In the genomic region with DNA sequence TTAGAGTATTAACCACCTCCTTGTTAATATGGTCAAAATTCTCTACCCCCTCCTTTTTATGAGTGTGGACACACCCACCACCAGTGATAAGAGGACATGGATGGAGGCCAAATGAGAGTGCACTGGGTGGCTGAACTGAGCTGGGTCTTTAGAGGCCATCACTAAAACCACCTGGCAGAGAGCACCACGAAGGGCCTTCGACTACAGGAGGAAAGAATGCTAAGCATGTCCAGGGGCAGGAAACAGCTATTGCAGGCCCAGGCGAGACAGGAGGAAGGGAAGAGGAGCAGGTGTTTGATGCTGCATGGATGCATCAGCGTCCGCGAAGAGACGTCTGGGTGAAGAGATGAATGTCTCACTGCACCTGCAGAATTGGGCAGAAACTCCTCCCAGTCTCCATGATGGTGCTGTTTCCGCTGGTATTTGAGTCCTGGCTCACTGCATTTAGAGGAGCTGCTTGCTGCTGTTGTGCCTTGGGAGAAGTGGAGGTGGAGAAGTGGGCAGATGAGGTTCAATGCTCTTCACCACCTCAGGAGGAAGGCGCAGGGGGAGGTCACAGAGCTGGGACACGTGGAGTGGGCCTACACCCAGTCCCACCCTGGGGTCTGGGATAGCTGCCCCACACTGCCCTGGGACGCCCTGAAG, we compare ENCODE assay signal across 1 cellular context.
TF ChIP-seq lines count a peak whose summit lies in the region.

No MANE protein-coding gene starts in this region.

TF ChIP-seq in GM23338, 12 proteins besides CTCF, POLR2A, EP300 and RAD21 (continued from another document):
- TF ChIP-seq, protein P1, sequence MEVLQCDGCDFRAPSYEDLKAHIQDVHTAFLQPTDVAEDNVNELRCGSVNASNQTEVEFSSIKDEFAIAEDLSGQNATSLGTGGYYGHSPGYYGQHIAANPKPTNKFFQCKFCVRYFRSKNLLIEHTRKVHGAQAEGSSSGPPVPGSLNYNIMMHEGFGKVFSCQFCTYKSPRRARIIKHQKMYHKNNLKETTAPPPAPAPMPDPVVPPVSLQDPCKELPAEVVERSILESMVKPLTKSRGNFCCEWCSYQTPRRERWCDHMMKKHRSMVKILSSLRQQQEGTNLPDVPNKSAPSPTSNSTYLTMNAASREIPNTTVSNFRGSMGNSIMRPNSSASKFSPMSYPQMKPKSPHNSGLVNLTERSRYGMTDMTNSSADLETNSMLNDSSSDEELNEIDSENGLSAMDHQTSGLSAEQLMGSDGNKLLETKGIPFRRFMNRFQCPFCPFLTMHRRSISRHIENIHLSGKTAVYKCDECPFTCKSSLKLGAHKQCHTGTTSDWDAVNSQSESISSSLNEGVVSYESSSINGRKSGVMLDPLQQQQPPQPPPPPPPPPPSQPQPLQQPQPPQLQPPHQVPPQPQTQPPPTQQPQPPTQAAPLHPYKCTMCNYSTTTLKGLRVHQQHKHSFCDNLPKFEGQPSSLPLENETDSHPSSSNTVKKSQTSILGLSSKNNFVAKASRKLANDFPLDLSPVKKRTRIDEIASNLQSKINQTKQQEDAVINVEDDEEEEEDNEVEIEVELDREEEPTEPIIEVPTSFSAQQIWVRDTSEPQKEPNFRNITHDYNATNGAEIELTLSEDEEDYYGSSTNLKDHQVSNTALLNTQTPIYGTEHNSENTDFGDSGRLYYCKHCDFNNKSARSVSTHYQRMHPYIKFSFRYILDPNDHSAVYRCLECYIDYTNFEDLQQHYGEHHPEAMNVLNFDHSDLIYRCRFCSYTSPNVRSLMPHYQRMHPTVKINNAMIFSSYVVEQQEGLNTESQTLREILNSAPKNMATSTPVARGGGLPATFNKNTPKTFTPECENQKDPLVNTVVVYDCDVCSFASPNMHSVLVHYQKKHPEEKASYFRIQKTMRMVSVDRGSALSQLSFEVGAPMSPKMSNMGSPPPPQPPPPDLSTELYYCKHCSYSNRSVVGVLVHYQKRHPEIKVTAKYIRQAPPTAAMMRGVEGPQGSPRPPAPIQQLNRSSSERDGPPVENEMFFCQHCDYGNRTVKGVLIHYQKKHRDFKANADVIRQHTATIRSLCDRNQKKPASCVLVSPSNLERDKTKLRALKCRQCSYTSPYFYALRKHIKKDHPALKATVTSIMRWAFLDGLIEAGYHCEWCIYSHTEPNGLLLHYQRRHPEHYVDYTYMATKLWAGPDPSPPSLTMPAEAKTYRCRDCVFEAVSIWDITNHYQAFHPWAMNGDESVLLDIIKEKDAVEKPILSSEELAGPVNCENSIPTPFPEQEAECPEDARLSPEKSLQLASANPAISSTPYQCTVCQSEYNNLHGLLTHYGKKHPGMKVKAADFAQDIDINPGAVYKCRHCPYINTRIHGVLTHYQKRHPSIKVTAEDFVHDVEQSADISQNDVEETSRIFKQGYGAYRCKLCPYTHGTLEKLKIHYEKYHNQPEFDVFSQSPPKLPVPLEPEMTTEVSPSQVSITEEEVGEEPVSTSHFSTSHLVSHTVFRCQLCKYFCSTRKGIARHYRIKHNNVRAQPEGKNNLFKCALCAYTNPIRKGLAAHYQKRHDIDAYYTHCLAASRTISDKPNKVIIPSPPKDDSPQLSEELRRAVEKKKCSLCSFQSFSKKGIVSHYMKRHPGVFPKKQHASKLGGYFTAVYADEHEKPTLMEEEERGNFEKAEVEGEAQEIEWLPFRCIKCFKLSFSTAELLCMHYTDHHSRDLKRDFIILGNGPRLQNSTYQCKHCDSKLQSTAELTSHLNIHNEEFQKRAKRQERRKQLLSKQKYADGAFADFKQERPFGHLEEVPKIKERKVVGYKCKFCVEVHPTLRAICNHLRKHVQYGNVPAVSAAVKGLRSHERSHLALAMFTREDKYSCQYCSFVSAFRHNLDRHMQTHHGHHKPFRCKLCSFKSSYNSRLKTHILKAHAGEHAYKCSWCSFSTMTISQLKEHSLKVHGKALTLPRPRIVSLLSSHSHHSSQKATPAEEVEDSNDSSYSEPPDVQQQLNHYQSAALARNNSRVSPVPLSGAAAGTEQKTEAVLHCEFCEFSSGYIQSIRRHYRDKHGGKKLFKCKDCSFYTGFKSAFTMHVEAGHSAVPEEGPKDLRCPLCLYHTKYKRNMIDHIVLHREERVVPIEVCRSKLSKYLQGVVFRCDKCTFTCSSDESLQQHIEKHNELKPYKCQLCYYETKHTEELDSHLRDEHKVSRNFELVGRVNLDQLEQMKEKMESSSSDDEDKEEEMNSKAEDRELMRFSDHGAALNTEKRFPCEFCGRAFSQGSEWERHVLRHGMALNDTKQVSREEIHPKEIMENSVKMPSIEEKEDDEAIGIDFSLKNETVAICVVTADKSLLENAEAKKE (CRISPR knock-in tag; IDR thresholded peaks at IDR 0.05): no peak
- no peak for TF ChIP-seq NANOG (IDR thresholded peaks at IDR 0.05; ENCODE audit: borderline replicate concordance)
